1 cellular context compared by ENCODE assay signal in the genomic region with DNA sequence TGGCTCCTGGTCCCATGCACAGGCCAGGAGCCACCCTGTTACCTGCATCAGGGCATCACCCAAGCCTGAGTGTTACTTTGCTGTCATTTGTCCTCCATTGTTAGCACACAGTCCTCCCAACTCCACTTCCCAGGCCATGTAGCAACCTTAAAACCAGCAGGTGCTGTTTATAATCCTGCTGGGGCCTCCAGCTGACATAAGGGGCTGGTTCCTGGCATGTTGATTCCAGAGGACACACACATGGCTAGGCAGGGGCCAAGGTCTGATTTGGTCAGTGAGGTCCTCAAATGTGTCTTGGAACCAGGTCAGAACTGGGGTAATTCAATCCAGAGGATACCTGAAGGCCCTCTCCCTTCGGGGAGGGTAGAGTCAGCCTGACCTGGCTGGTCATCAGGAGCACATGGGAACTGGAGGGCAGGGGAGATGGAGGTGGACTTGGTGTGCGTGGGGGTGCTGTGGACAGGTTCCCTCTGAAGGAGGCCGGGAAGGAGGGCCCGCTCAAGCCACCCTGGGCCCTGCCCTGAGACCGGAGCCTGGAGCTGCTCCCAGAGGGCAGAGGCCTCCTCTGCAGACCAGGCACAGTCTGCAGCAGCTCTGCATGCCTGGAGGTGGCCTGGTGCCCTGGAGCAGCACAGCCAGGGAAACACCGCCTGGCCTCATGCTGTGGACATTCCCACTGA.
TF ChIP-seq lines count a peak whose summit lies in the region.

No MANE protein-coding gene starts in this region.

TF ChIP-seq in IMR-90, 13 proteins besides CTCF, POLR2A, EP300 and RAD21:
- TF ChIP-seq NFE2L2 (IDR thresholded peaks at IDR 0.05; ENCODE audit: low read depth, low read length) (no peak), RCOR1 (IDR thresholded peaks at IDR 0.05; ENCODE audit: insufficient replicate concordance, low read length) (no peak), FOS (IDR thresholded peaks at IDR 0.05; ENCODE audit: low read depth, low read length) (no peak), MAZ (IDR thresholded peaks at IDR 0.05; ENCODE audit: borderline replicate concordance, low read depth, low read length) (no peak), USF2 (IDR thresholded peaks at IDR 0.05; ENCODE audit: low read depth, low read length) (no peak), RFX5 (IDR thresholded peaks at IDR 0.05; ENCODE audit: low read depth, low read length) (no peak), MXI1 (IDR thresholded peaks at IDR 0.05; ENCODE audit: borderline replicate concordance, low read depth, low read length) (no peak), CEBPB (IDR thresholded peaks at IDR 0.05; ENCODE audit: low read depth, low read length) (no peak)
